11 cellular contexts compared by ENCODE assay signal in genomic region chr9:136741885-136742568, GRCh38. TPM values are rescaled to one million over a fixed set of nuclear protein-coding genes. Genes with fewer than 3 reads are reported as not detected.
DNase-seq lines count a peak whose midpoint lies in the region; ATAC-seq and TF ChIP-seq lines count a peak whose summit lies in the region.
"Had no signal": no experiment of that assay in that cellular context is flagged by ENCODE, and none has a peak within 500 bp of the region (broad histone marks: within the 10 kb centered on the region; RNA-seq: fewer than 3 reads in every experiment).

No MANE protein-coding gene starts in this region.

- DNase-seq in Calu3 (no peak), germinal center (ENCODE audit: low spot score) (no peak), ureter (ENCODE audit: low spot score) (no peak), osteoblast (ENCODE audit: insufficient read length, low spot score, missing footprints) (no peak)
- DNase-seq in naive thymus-derived CD8-positive, alpha-beta T cell = peak in 3 of 10 donors; percentile 26 to 39 (median 35)
- DNase-seq: hypothalamus, MG63 had no signal

- peak; percentile 52 for ATAC-seq in GM21619 (IDR thresholded peaks at IDR 0.05; ENCODE audit: unreplicated experiment)
- ATAC-seq in naive thymus-derived CD8-positive, alpha-beta T cell = peak; percentile 75 to 81
- ATAC-seq in HG02763 (IDR thresholded peaks at IDR 0.05; ENCODE audit: unreplicated experiment) = no peak

- intact Hi-C loops in Calu3 (cut with micrococcal nuclease; ENCODE audit: unreplicated experiment) = no loop called here

- H2AFZ ChIP-seq in osteoblast (ENCODE audit: low read length) = no peak overlapping the region

- no peaks in the 10 kb centered on the region for H3K36me3 Mint-ChIP-seq in Calu3 (ENCODE audit: insufficient read depth, unreplicated experiment)
- H3K36me3 Mint-ChIP-seq in activated naive CD4-positive, alpha-beta T cell treated with anti-CD3 and anti-CD28 coated beads, Interleukin-2, amount 50 U/mL, for 24 hours = no peaks in the 10 kb centered on the region
- peaks cover 0 to 6% (median 0%) of the 10 kb centered on the region in 3 donors for H3K36me3 Mint-ChIP-seq in naive thymus-derived CD8-positive, alpha-beta T cell

- no peak for TF ChIP-seq CTCF in Calu3 (IDR thresholded peaks at IDR 0.05; ENCODE audit: unreplicated experiment)
- TF ChIP-seq CTCF in osteoblast (IDR thresholded peaks at IDR 0.05; ENCODE audit: extremely low read depth, low read depth, low read length) = no peak

- peak overlapping the region; percentile 37 for H3K4me3 Mint-ChIP-seq in Calu3 (ENCODE audit: low read depth, unreplicated experiment)
- peak overlapping the region; percentile 66 for H3K4me3 Mint-ChIP-seq in activated naive CD4-positive, alpha-beta T cell treated with anti-CD3 and anti-CD28 coated beads, Interleukin-2, amount 50 U/mL, for 24 hours
- H3K4me3 Mint-ChIP-seq in naive thymus-derived CD8-positive, alpha-beta T cell = peak overlapping the region; percentile 62 to 88 (median 78)
- H3K4me3 Mint-ChIP-seq: nephron had no signal

- CTCF ChIA-PET in Calu3 (lab: Charles Lee) = no interaction called here

- no peaks in the 10 kb centered on the region for H3K9me3 ChIP-seq in osteoblast (ENCODE audit: low read depth, low read length)
- H3K9me3 ChIP-seq: MG63 had no signal

- H3K4me2 ChIP-seq in osteoblast (ENCODE audit: insufficient read depth, low read length) = no peak overlapping the region

- H3K27ac Mint-ChIP-seq in Calu3 (ENCODE audit: unreplicated experiment) = no peak overlapping the region
- H3K27ac Mint-ChIP-seq in activated naive CD4-positive, alpha-beta T cell treated with anti-CD3 and anti-CD28 coated beads, Interleukin-2, amount 50 U/mL, for 24 hours = no peak overlapping the region
- peak overlapping the region in 6 of 10 donors; percentile 49 to 84 (median 71) for H3K27ac Mint-ChIP-seq in naive thymus-derived CD8-positive, alpha-beta T cell
- H3K27ac Mint-ChIP-seq: nephron had no signal

- no peak overlapping the region for H3K27ac ChIP-seq in osteoblast (ENCODE audit: low read depth, low read length)

- peaks cover 62% of the 10 kb centered on the region for H3K27me3 Mint-ChIP-seq in Calu3 (ENCODE audit: unreplicated experiment)
- no peaks in the 10 kb centered on the region for H3K27me3 Mint-ChIP-seq in activated naive CD4-positive, alpha-beta T cell treated with anti-CD3 and anti-CD28 coated beads, Interleukin-2, amount 50 U/mL, for 24 hours
- H3K27me3 Mint-ChIP-seq in naive thymus-derived CD8-positive, alpha-beta T cell = no peaks in the 10 kb centered on the region

- no peaks in the 10 kb centered on the region for H3K79me2 ChIP-seq in osteoblast (ENCODE audit: insufficient read depth, low read length)

- H3K4me1 ChIP-seq in osteoblast (ENCODE audit: insufficient read depth, low read length) = peaks cover 7% of the 10 kb centered on the region

- H3K36me3 ChIP-seq in osteoblast (ENCODE audit: insufficient read depth, low read length) = no peaks in the 10 kb centered on the region
- H3K36me3 ChIP-seq: MG63 had no signal

- H3K27me3 ChIP-seq in osteoblast (ENCODE audit: insufficient read depth, low read length) = peaks cover 37% of the 10 kb centered on the region
- H3K27me3 ChIP-seq: MG63 had no signal

- H3K9me3 Mint-ChIP-seq in Calu3 (ENCODE audit: low read depth, unreplicated experiment) = no peaks in the 10 kb centered on the region
- H3K9me3 Mint-ChIP-seq in activated naive CD4-positive, alpha-beta T cell treated with anti-CD3 and anti-CD28 coated beads, Interleukin-2, amount 50 U/mL, for 24 hours = no peaks in the 10 kb centered on the region
- no peaks in the 10 kb centered on the region for H3K9me3 Mint-ChIP-seq in naive thymus-derived CD8-positive, alpha-beta T cell
- H3K9me3 Mint-ChIP-seq: nephron had no signal

- H4K20me1 ChIP-seq in osteoblast (ENCODE audit: insufficient read depth, low read length) = no peaks in the 10 kb centered on the region

- no peak overlapping the region for H3K4me3 ChIP-seq in osteoblast (ENCODE audit: insufficient read depth, low read length)
- H3K4me3 ChIP-seq: MG63 had no signal

- no TSS peak for BruUV-seq in Calu3 (replicated peaks; lab: Mats Ljungman, UMichigan)

- POLR2A ChIA-PET in naive thymus-derived CD8-positive, alpha-beta T cell (lab: Charles Lee) = interaction anchor here (3.3 kb wide), 1 partner anchor 14 kb away, joined by 38 read pairs; no protein-coding TSS in a partner anchor

- no peaks in the 10 kb centered on the region for H3K4me1 Mint-ChIP-seq in Calu3 (ENCODE audit: low read depth, unreplicated experiment)
- peaks cover 6% of the 10 kb centered on the region for H3K4me1 Mint-ChIP-seq in activated naive CD4-positive, alpha-beta T cell treated with anti-CD3 and anti-CD28 coated beads, Interleukin-2, amount 50 U/mL, for 24 hours
- peaks cover 2 to 14% (median 9%) of the 10 kb centered on the region in 4 donors for H3K4me1 Mint-ChIP-seq in naive thymus-derived CD8-positive, alpha-beta T cell
- H3K4me1 Mint-ChIP-seq: nephron had no signal

RNA-seq across cellular contexts. Expression of gene LCN10, which starts 0.7 kb away (rescaled TPM):
- total RNA-seq in Calu3 (2022) = 0.33 and 1.9 TPM in 2 replicates
- 10 to 100 TPM; 11.0 to 11.1 TPM for total RNA-seq in naive thymus-derived CD8-positive, alpha-beta T cell
- polyA plus RNA-seq in naive thymus-derived CD8-positive, alpha-beta T cell = 1 to 10 TPM in 2 of 3 donors, under 1 TPM in 1; 0.60 to 6.6 (median 3.1) TPM
- total RNA-seq in ureter = 40.6 TPM
- total RNA-seq in osteoblast = not detected in 2 replicates

RNA-seq across cellular contexts. Expression of gene LCN6, which starts 6.3 kb away (rescaled TPM):
- total RNA-seq in Calu3 (2022) (not detected in 2 replicates), ureter (62.8 TPM), osteoblast (not detected in 2 replicates)
- total RNA-seq in naive thymus-derived CD8-positive, alpha-beta T cell = not detected
- polyA plus RNA-seq in naive thymus-derived CD8-positive, alpha-beta T cell = not detected

RNA-seq across cellular contexts. Expression of gene LCN8, which starts 16.0 kb away (rescaled TPM):
- total RNA-seq in Calu3 (2022) (not detected in 2 replicates), ureter (not detected), osteoblast (not detected in 2 replicates)
- total RNA-seq in naive thymus-derived CD8-positive, alpha-beta T cell = 1 to 10 TPM; 1.4 to 2.6 TPM
- polyA plus RNA-seq in naive thymus-derived CD8-positive, alpha-beta T cell = not detected

RNA-seq across cellular contexts. Expression of gene LCN15, which starts 22.3 kb away (rescaled TPM):
- total RNA-seq in Calu3 (2022) (not detected in 2 replicates), ureter (not detected), osteoblast (not detected in 2 replicates)
- not detected for total RNA-seq in naive thymus-derived CD8-positive, alpha-beta T cell
- not detected for polyA plus RNA-seq in naive thymus-derived CD8-positive, alpha-beta T cell

RNA-seq across cellular contexts. Expression of gene DIPK1B, which starts 29.7 kb away (rescaled TPM):
- total RNA-seq in Calu3 (2022) = 4.0 TPM in 2 replicates
- total RNA-seq in naive thymus-derived CD8-positive, alpha-beta T cell = 1 to 10 TPM in 1 of 2 experiments, under 1 TPM in 1; 0.58 to 1.1 TPM
- polyA plus RNA-seq in naive thymus-derived CD8-positive, alpha-beta T cell = under 1 TPM in 1 of 3 donors, not detected in 2; 0.07 TPM
- 6.6 TPM for total RNA-seq in ureter
- total RNA-seq in osteoblast = not detected in 2 replicates

Comparison
In these comparisons a context has a peak if more than half of its experiments do, and no peak if none do; other contexts are left out.
1. H3K27ac Mint-ChIP-seq: peak in naive thymus-derived CD8-positive, alpha-beta T cell (6 of 10); none in Calu3 (single experiment) and activated naive CD4-positive, alpha-beta T cell treated with anti-CD3 and anti-CD28 coated beads, Interleukin-2, amount 50 U/mL, for 24 hours (single experiment).
2. RNA of gene LCN6, which starts 6.3 kb away (total RNA-seq): 62.8 TPM in ureter (single experiment); not detected in Calu3, not detected in naive thymus-derived CD8-positive, alpha-beta T cell and not detected in osteoblast; every median in the first group is over 10 times any median in the second.
3. Peak in every context shown above with its lines, with median percentiles within 50 percentile points of each other: H3K4me3 Mint-ChIP-seq.